ENCODE assay signal across 9 cellular contexts in genomic region chr1:16913866-16914662, GRCh38. TPM values are rescaled to one million over a fixed set of nuclear protein-coding genes. Genes with fewer than 3 reads are reported as not detected.
DNase-seq lines count a peak whose midpoint lies in the region; ATAC-seq, FAIRE-seq and TF ChIP-seq lines count a peak whose summit lies in the region.
"Had no signal": no experiment of that assay in that cellular context is flagged by ENCODE, and none has a peak within 500 bp of the region (broad histone marks: within the 10 kb centered on the region; RNA-seq: fewer than 3 reads in every experiment).

No MANE protein-coding gene starts in this region.

- H3K9me3 ChIP-seq in CD8-positive, alpha-beta memory T cell (ENCODE audit: low read length) = no peaks in the 10 kb centered on the region
- H3K9me3 ChIP-seq in H1 (ENCODE audit: insufficient read depth in 2 of 2, low read depth in 1 of 2, low read length in 1 of 2) = no peaks in the 10 kb centered on the region

- no peak overlapping the region for H3K56ac ChIP-seq in H1 (replicated peaks; ENCODE audit: insufficient read length, low read depth, low read length)

- H3K4me3 ChIP-seq in CD8-positive, alpha-beta memory T cell (ENCODE audit: low read length) = peak overlapping the region; percentile 89
- peak overlapping the region; percentile 49 to 87 (median 64) for H3K4me3 ChIP-seq in H1 (ENCODE audit: extremely low read depth in 1 of 4, insufficient read depth in 2 of 4, low read depth in 3 of 4, low read length in 4 of 4)

- H3K23ac ChIP-seq in H1 (ENCODE audit: insufficient read length) = no peak overlapping the region

- H2BK20ac ChIP-seq in H1 (ENCODE audit: low read length) = no peak overlapping the region

- H2BK12ac ChIP-seq in H1 (ENCODE audit: low read depth, low read length) = no peak overlapping the region

- peak overlapping the region in 3 of 4 experiments; percentile 56 to 86 (median 71); a peak in 5 of 7 replicates for H3K9ac ChIP-seq in H1 (replicated peaks in 1 of 4; ENCODE audit: extremely low read depth in 1 of 4, low read depth in 3 of 4, low read length in 3 of 4)

- no peak overlapping the region for H2AK5ac ChIP-seq in H1 (ENCODE audit: low read depth, low read length)

- TF ChIP-seq EP300 in H1 (IDR thresholded peaks at IDR 0.05; ENCODE audit: borderline replicate concordance in 1 of 2, low read depth in 2 of 2, low read length in 2 of 2) = no peak

- no peak overlapping the region for H4K91ac ChIP-seq in H1 (replicated peaks; ENCODE audit: insufficient read length, low read length)

- H2BK15ac ChIP-seq in H1 (ENCODE audit: low read length) = no peak overlapping the region

- H3K18ac ChIP-seq in H1 (ENCODE audit: extremely low read depth, low read length) = peak overlapping the region; percentile 78

- H2BK120ac ChIP-seq in H1 (replicated peaks; ENCODE audit: low read depth, low read length) = no peak overlapping the region

- POLR2A ChIA-PET in CD8-positive, alpha-beta memory T cell (lab: Charles Lee) = interaction anchor here (0.6 to 3.1 kb wide), 2 partner anchors 10 to 1080 kb away, joined by 3 to 17 read pairs; no protein-coding TSS in a partner anchor
- POLR2A ChIA-PET in H1 (lab: Charles Lee; ENCODE audit: partially characterized antibody) = interaction anchor here (1.1 to 1.9 kb wide), 3 partner anchors 9 to 54 kb away, joined by 3 to 13 read pairs (median 4); no protein-coding TSS in a partner anchor

- peak in 1 of 2 experiments; percentile 45; a peak in 1 of 3 replicates for TF ChIP-seq POLR2A in H1 (IDR thresholded peaks at IDR 0.05; ENCODE audit: control extremely low read depth in 1 of 2, low read depth in 2 of 2, low read length in 2 of 2)

- 0% methylated on average over 74 of the region's 105 CpGs; no CpG with 5 or more reads in 1 of the 2 experiments for WGBS in H1 (ENCODE audit: extremely low coverage in 1 of 2, insufficient coverage in 1 of 2, insufficient read length in 1 of 2, insufficient replicate concordance in 2 of 2, low coverage in 1 of 2, low lambda C conversion rate in 2 of 2, missing lambda C conversion rate in 1 of 2), 2 experiments

- peak overlapping the region; percentile 62 for H3K27ac ChIP-seq in CD8-positive, alpha-beta memory T cell (ENCODE audit: low read depth, low read length)
- H3K27ac ChIP-seq in H1 (ENCODE audit: low read depth, low read length) = peak overlapping the region; percentile 45; the same call in 1 of the 2 replicates

- peak overlapping the region; percentile 60 to 80 for H3K4me2 ChIP-seq in H1 (ENCODE audit: insufficient read depth in 1 of 2, low read depth in 2 of 2, low read length in 2 of 2)

- H3K9me3 Mint-ChIP-seq in CD8-positive, alpha-beta memory T cell = no peaks in the 10 kb centered on the region
- no peaks in the 10 kb centered on the region for H3K9me3 Mint-ChIP-seq in activated CD8-positive, alpha-beta memory T cell treated with anti-CD3 and anti-CD28 coated beads, Interleukin-2, amount 10 ng/mL, durations not matched to agents 7 days and 5 days (ENCODE audit: low read depth)

- H3K27ac Mint-ChIP-seq in CD8-positive, alpha-beta memory T cell = peak overlapping the region; percentile 65 to 93 (median 82)
- H3K27ac Mint-ChIP-seq in activated CD8-positive, alpha-beta memory T cell treated with anti-CD3 and anti-CD28 coated beads, Interleukin-2, amount 10 ng/mL, durations not matched to agents 7 days and 5 days = peak overlapping the region; percentile 67

- H2AFZ ChIP-seq in H1 (ENCODE audit: low read length) = 0 out of 2 replicates have a peak overlapping the region, but pooled peaks have one; percentile 61

- H3K79me2 ChIP-seq in H1 (ENCODE audit: control insufficient read depth in 1 of 2, insufficient read depth in 2 of 2, low read length in 2 of 2) = no peaks in the 10 kb centered on the region

- H3K36me3 ChIP-seq in CD8-positive, alpha-beta memory T cell (ENCODE audit: insufficient read depth, low read length) = no peaks in the 10 kb centered on the region
- no peaks in the 10 kb centered on the region for H3K36me3 ChIP-seq in H1 (ENCODE audit: control insufficient read depth in 2 of 4, insufficient read depth in 4 of 4, low read length in 3 of 4)

- FAIRE-seq in H1 (lab: Jason Lieb, UNC) = no peak
- FAIRE-seq: islet of Langerhans had no signal

- no peaks in the 10 kb centered on the region for H3K79me1 ChIP-seq in H1 (ENCODE audit: low read depth, low read length)

- TF ChIP-seq RAD21 in H1 (IDR thresholded peaks at IDR 0.05 in 1 of 2, conservative IDR thresholded peaks at IDR 0.05 in 1 of 2; ENCODE audit: low read depth in 2 of 2, low read length in 2 of 2) = no peak

- no peak overlapping the region for H3K14ac ChIP-seq in H1 (ENCODE audit: insufficient read length)

- H3K23me2 ChIP-seq in H1 (ENCODE audit: low read depth, low read length) = peaks cover 4% of the 10 kb centered on the region; the same call in 1 of the 2 replicates

- peak; percentile 93 for ATAC-seq in GM21360 (IDR thresholded peaks at IDR 0.05; ENCODE audit: unreplicated experiment)
- peak; percentile 98 for ATAC-seq in activated CD8-positive, alpha-beta memory T cell treated with anti-CD3 and anti-CD28 coated beads, Interleukin-2, amount 10 ng/mL, durations not matched to agents 7 days and 5 days

- peaks cover 15% of the 10 kb centered on the region for H3K4me1 ChIP-seq in CD8-positive, alpha-beta memory T cell (ENCODE audit: insufficient read depth, low read length)
- peaks cover 0 to 9% (median 5%) of the 10 kb centered on the region in 4 experiments; a peak in 3 of 7 replicates for H3K4me1 ChIP-seq in H1 (replicated peaks in 1 of 4; ENCODE audit: control insufficient read depth in 3 of 4, insufficient read depth in 4 of 4, low read length in 3 of 4)

- H3K4ac ChIP-seq in H1 (replicated peaks; ENCODE audit: insufficient read length, low read depth, low read length) = no peak overlapping the region

- no peak overlapping the region for H4K8ac ChIP-seq in H1 (ENCODE audit: extremely low read depth, insufficient read depth, low read length)

- H4K20me1 ChIP-seq in H1 (replicated peaks in 1 of 2; ENCODE audit: control insufficient read depth in 1 of 2, insufficient read depth in 2 of 2, low read length in 2 of 2) = no peaks in the 10 kb centered on the region

- H3K27me3 Mint-ChIP-seq in CD8-positive, alpha-beta memory T cell = no peaks in the 10 kb centered on the region
- H3K27me3 Mint-ChIP-seq in activated CD8-positive, alpha-beta memory T cell treated with anti-CD3 and anti-CD28 coated beads, Interleukin-2, amount 10 ng/mL, durations not matched to agents 7 days and 5 days = peaks cover 14% of the 10 kb centered on the region

- CTCF ChIA-PET in CD8-positive, alpha-beta memory T cell (lab: Charles Lee) = no interaction called here
- CTCF ChIA-PET in activated CD8-positive, alpha-beta memory T cell treated with anti-CD3 and anti-CD28 coated beads, Interleukin-2, amount 10 ng/mL, durations not matched to agents 7 days and 5 days (lab: Charles Lee) = interaction anchor here (2.2 kb wide), 1 partner anchor 47 kb away, joined by 8 read pairs; no protein-coding TSS in a partner anchor
- CTCF ChIA-PET in H1 (lab: Charles Lee; ENCODE audit: partially characterized antibody) = interaction anchor here (0.6 to 1.5 kb wide), 2 partner anchors 9 to 48 kb away, joined by 3 read pairs; no protein-coding TSS in a partner anchor

- peaks cover 0 to 3% (median 0%) of the 10 kb centered on the region in 3 donors for H3K36me3 Mint-ChIP-seq in CD8-positive, alpha-beta memory T cell
- no peaks in the 10 kb centered on the region for H3K36me3 Mint-ChIP-seq in activated CD8-positive, alpha-beta memory T cell treated with anti-CD3 and anti-CD28 coated beads, Interleukin-2, amount 10 ng/mL, durations not matched to agents 7 days and 5 days

- no peak for TF ChIP-seq CTCF in H1 (IDR thresholded peaks at IDR 0.05; ENCODE audit: control extremely low read depth in 1 of 3, insufficient read depth in 1 of 3, low read depth in 1 of 3, low read length in 3 of 3)

- H3K27me3 ChIP-seq in CD8-positive, alpha-beta memory T cell (ENCODE audit: insufficient read depth, low read length, poor library complexity, severe bottlenecking) = no peaks in the 10 kb centered on the region
- H3K27me3 ChIP-seq in H1 (replicated peaks in 1 of 4; ENCODE audit: control insufficient read depth in 3 of 4, extremely low read depth in 1 of 4, insufficient read depth in 3 of 4, low read length in 3 of 4) = no peaks in the 10 kb centered on the region

- peak; percentile 87 to 95 (median 92) for DNase-seq in CD8-positive, alpha-beta memory T cell
- DNase-seq in HUDEP-2 (lab: John Stamatoyannopoulos, UW; ENCODE audit: unreplicated experiment in 76 of 76) (peak in 73 of 76 experiments; percentile 30 to 94 (median 85)), NOMO-1 treated with DMSO at 0.1 percent for 48 hours (lab: John Stamatoyannopoulos, UW; ENCODE audit: unreplicated experiment) (peak; percentile 91), H1 (ENCODE audit: low read depth in 1 of 2, low spot score in 2 of 2) (peak; percentile 82 to 91), mesenteric fat pad (ENCODE audit: low spot score) (peak; percentile 98)
- DNase-seq in activated CD8-positive, alpha-beta memory T cell treated with anti-CD3 and anti-CD28 coated beads, Interleukin-2, amount 10 ng/mL, durations not matched to agents 7 days and 5 days = peak; percentile 95
- peak; percentile 90 for DNase-seq in stimulated activated CD8-positive, alpha-beta memory T cell treated with anti-CD3 and anti-CD28 coated beads, Interleukin-15, amount 100 ng/mL, for 1 hour (ENCODE audit: low read depth)

- H3K4me1 Mint-ChIP-seq in CD8-positive, alpha-beta memory T cell = peaks cover 34 to 55% (median 44%) of the 10 kb centered on the region in 3 donors
- peaks cover 28% of the 10 kb centered on the region for H3K4me1 Mint-ChIP-seq in activated CD8-positive, alpha-beta memory T cell treated with anti-CD3 and anti-CD28 coated beads, Interleukin-2, amount 10 ng/mL, durations not matched to agents 7 days and 5 days

- H4K5ac ChIP-seq in H1 (ENCODE audit: insufficient read length, low read depth, low read length) = no peak overlapping the region

- no peak overlapping the region; the same call in 1 of the 2 replicates for H2BK5ac ChIP-seq in H1 (ENCODE audit: low read depth, low read length)

- peak overlapping the region; percentile 82 to 93 (median 91) for H3K4me3 Mint-ChIP-seq in CD8-positive, alpha-beta memory T cell
- peak overlapping the region; percentile 79 for H3K4me3 Mint-ChIP-seq in activated CD8-positive, alpha-beta memory T cell treated with anti-CD3 and anti-CD28 coated beads, Interleukin-2, amount 10 ng/mL, durations not matched to agents 7 days and 5 days

RNA-seq across cellular contexts. Expression of gene CROCC, which starts 7.7 kb away (rescaled TPM):
- 10 to 100 TPM; 25.6 to 30.1 TPM for total RNA-seq in CD8-positive, alpha-beta memory T cell
- 6.9 TPM for polyA plus RNA-seq in CD8-positive, alpha-beta memory T cell
- total RNA-seq in activated CD8-positive, alpha-beta memory T cell treated with anti-CD3 and anti-CD28 coated beads, Interleukin-2, amount 10 ng/mL, durations not matched to agents 7 days and 5 days = 10 to 100 TPM; 20.5 to 26.6 TPM
- total RNA-seq in H1 (2021; fragmentation: NEBNext Ultra II Directional; extraction: Animal tissue kit (Norgen Biotek cat#: 25700)) = 39.5 and 42.3 TPM in 2 replicates
- 12.1 and 24.9 TPM in 2 replicates for polyA plus RNA-seq in H1 (2011; rRNA removed)
- polyA plus RNA-seq in H1 (2011; cell fraction: cytosol; rRNA removed) = 35.6 TPM
- polyA plus RNA-seq in H1 (2011; cell fraction: nucleus; rRNA removed) = 147 TPM
- 32.4 to 53.1 TPM (median 44.9 TPM) in 4 replicates for polyA plus RNA-seq in H1 (2012, experiment 1 of 2)
- 16.9 TPM for polyA plus RNA-seq in H1 (2012, experiment 2 of 2)
- polyA plus RNA-seq in H1 (2013, experiment 1 of 2) = 20.0 TPM
- 18.9 TPM for polyA plus RNA-seq in H1 (2013, experiment 2 of 2)
- polyA minus RNA-seq in H1 (2011; rRNA and poly(A)+ RNA removed) = 13.7 and 18.3 TPM in 2 replicates
- 29.4 TPM for polyA minus RNA-seq in H1 (2011; cell fraction: cytosol; rRNA and poly(A)+ RNA removed)
- polyA minus RNA-seq in H1 (2011; cell fraction: nucleus; rRNA and poly(A)+ RNA removed) = 44.5 TPM
- total RNA-seq in mesenteric fat pad = 14.4 TPM

RNA-seq across cellular contexts. Expression of gene RNU1-2, which starts 18.3 kb away (rescaled TPM):
- 1,000 to 10,000 TPM; 1,293 to 1,300 TPM for total RNA-seq in CD8-positive, alpha-beta memory T cell
- not detected for polyA plus RNA-seq in CD8-positive, alpha-beta memory T cell
- total RNA-seq in activated CD8-positive, alpha-beta memory T cell treated with anti-CD3 and anti-CD28 coated beads, Interleukin-2, amount 10 ng/mL, durations not matched to agents 7 days and 5 days = 1,000 to 10,000 TPM in 1 of 2 experiments, 100 to 1,000 TPM in 1; 922 to 3,744 TPM
- 1,303 and 1,497 TPM in 2 replicates for total RNA-seq in H1 (2021; fragmentation: NEBNext Ultra II Directional; extraction: Animal tissue kit (Norgen Biotek cat#: 25700))
- under 0.01 and 145 TPM in 2 replicates for polyA plus RNA-seq in H1 (2011; rRNA removed)
- under 0.01 TPM for polyA plus RNA-seq in H1 (2011; cell fraction: cytosol; rRNA removed)
- under 0.01 TPM for polyA plus RNA-seq in H1 (2011; cell fraction: nucleus; rRNA removed)
- 20.3 to 94.3 TPM in 2 of 4 replicates, not detected in the others for polyA plus RNA-seq in H1 (2012, experiment 1 of 2)
- polyA plus RNA-seq in H1 (2012, experiment 2 of 2) = not detected
- not detected for polyA plus RNA-seq in H1 (2013, experiment 1 of 2)
- polyA plus RNA-seq in H1 (2013, experiment 2 of 2) = not detected
- 10,411 and 22,262 TPM in 2 replicates for polyA minus RNA-seq in H1 (2011; rRNA and poly(A)+ RNA removed)
- 59,319 TPM for polyA minus RNA-seq in H1 (2011; cell fraction: cytosol; rRNA and poly(A)+ RNA removed)
- polyA minus RNA-seq in H1 (2011; cell fraction: nucleus; rRNA and poly(A)+ RNA removed) = 43,973 TPM
- 6,165 TPM for total RNA-seq in mesenteric fat pad

Comparison
In these comparisons a context has a peak if more than half of its experiments do, and no peak if none do; other contexts are left out.
1. Peak in every context shown above with its lines: DNase-seq, ATAC-seq, H3K4me3 ChIP-seq and H3K27ac ChIP-seq.